Comparison of ENCODE assay signal across 2 cellular contexts in the genomic region with DNA sequence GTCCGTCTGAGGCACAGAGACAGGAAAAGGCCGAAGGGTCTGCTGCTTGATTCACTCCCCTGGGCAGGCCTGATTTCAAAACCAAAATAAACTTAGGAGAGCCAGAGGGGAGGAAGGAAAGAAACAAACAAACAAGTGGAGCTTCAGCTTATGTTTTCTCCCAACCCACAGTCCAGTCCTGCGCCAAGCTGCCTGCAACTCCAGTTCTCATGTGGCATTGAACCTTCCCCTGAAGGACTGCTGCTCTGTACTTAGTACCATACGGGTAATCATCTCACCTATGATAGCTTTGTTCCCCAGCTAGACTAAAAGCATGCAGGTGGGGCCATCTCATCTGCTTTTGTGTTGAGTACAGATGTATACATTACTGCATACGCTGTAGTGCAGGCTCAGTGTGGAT.
TF ChIP-seq lines count a peak whose summit lies in the region.

No MANE protein-coding gene starts in this region.

TF ChIP-seq in liver, 16 proteins besides CTCF, POLR2A, EP300 and RAD21:
- TF ChIP-seq HNF4A (conservative IDR thresholded peaks at IDR 0.05) (peak; percentile 35 to 58), SP1 (IDR thresholded peaks at IDR 0.05) (peak; percentile 21), NR2F2 (IDR thresholded peaks at IDR 0.05) (no peak), RXRA (IDR thresholded peaks at IDR 0.05) (peak; percentile 7 to 34), FOXA1 (IDR thresholded peaks at IDR 0.05) (no peak)

TF ChIP-seq in HepG2, 621 proteins besides CTCF, POLR2A, EP300 and RAD21:
- TF ChIP-seq ZNF816 (CRISPR knock-in tag; IDR thresholded peaks at IDR 0.05; ENCODE audit: borderline replicate concordance) (no peak), FOXM1 (CRISPR knock-in tag; IDR thresholded peaks at IDR 0.05) (no peak), TAF15 (IDR thresholded peaks at IDR 0.05; ENCODE audit: low read depth, low read length, poor library complexity, severe bottlenecking) (no peak), REL (CRISPR knock-in tag; conservative IDR thresholded peaks at IDR 0.05) (no peak), SIX4 (CRISPR knock-in tag; IDR thresholded peaks at IDR 0.05) (no peak), ELF1 (CRISPR knock-in tag; IDR thresholded peaks at IDR 0.05) (no peak), IKZF1 (IDR thresholded peaks at IDR 0.05) (no peak), PPARG (CRISPR knock-in tag; conservative IDR thresholded peaks at IDR 0.05) (no peak), KLF12 (CRISPR knock-in tag; IDR thresholded peaks at IDR 0.05; ENCODE audit: borderline replicate concordance) (no peak), ZKSCAN5 (CRISPR knock-in tag; IDR thresholded peaks at IDR 0.05) (no peak), NPAS2 (CRISPR knock-in tag; IDR thresholded peaks at IDR 0.05; ENCODE audit: borderline replicate concordance) (no peak), PTBP1 (IDR thresholded peaks at IDR 0.05; ENCODE audit: low read depth, low read length, poor library complexity, severe bottlenecking) (no peak), PRMT3 (CRISPR knock-in tag; IDR thresholded peaks at IDR 0.05; ENCODE audit: borderline replicate concordance, low read depth) (no peak), FOXA1 (IDR thresholded peaks at IDR 0.05) (no peak), FOXA1 (CRISPR knock-in tag; IDR thresholded peaks at IDR 0.05) (no peak), ZSCAN21 (CRISPR knock-in tag; IDR thresholded peaks at IDR 0.05; ENCODE audit: borderline replicate concordance) (no peak), ZNF530 (CRISPR knock-in tag; IDR thresholded peaks at IDR 0.05; ENCODE audit: low read depth) (no peak)
- TF ChIP-seq, protein P1, sequence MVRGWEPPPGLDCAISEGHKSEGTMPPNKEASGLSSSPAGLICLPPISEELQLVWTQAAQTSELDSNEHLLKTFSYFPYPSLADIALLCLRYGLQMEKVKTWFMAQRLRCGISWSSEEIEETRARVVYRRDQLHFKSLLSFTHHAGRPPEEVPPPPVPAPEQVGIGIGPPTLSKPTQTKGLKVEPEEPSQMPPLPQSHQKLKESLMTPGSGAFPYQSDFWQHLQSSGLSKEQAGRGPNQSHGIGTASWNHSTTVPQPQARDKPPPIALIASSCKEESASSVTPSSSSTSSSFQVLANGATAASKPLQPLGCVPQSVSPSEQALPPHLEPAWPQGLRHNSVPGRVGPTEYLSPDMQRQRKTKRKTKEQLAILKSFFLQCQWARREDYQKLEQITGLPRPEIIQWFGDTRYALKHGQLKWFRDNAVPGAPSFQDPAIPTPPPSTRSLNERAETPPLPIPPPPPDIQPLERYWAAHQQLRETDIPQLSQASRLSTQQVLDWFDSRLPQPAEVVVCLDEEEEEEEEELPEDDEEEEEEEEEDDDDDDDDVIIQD (CRISPR knock-in tag; IDR thresholded peaks at IDR 0.05; ENCODE audit: low read depth), result no peak
